26 cellular contexts compared by ENCODE assay signal in genomic region chr3:150399060-150399459, GRCh38.
"Had no signal": no experiment of that assay in that cellular context is flagged by ENCODE, and none has a peak within 500 bp of the region (broad histone marks: within the 10 kb centered on the region; RNA-seq: fewer than 3 reads in every experiment).

No MANE protein-coding gene starts in this region.

- H3K27ac Mint-ChIP-seq: mesothelial cell of epicardium; natural killer cell; nephron progenitor cell; progenitor cell of endocrine pancreas; stimulated activated effector memory CD8-positive, alpha-beta T cell treated with anti-CD3 and anti-CD28 coated beads, Interleukin-12 subunit alpha, Interleukin-12 subunit beta, amount 100 ng/mL, for 72 hours; stimulated activated naive CD8-positive, alpha-beta T cell treated with anti-CD3 and anti-CD28 coated beads, Interleukin-15, Interleukin-2, amounts not matched to agents 100 ng/mL and 50 ng/mL, for 24 hours had no signal

- H3K4me1 ChIP-seq: left lung, lower lobe of right lung, spleen, upper lobe of right lung, uterus had no signal

- H3K4me3 Mint-ChIP-seq: mesothelial cell of epicardium; naive B cell; natural killer cell; nephron progenitor cell; stimulated activated effector memory CD8-positive, alpha-beta T cell treated with anti-CD3 and anti-CD28 coated beads, Interleukin-12 subunit alpha, Interleukin-12 subunit beta, amount 100 ng/mL, for 72 hours; stimulated activated naive CD8-positive, alpha-beta T cell treated with anti-CD3 and anti-CD28 coated beads, Interleukin-15, Interleukin-2, amounts not matched to agents 100 ng/mL and 50 ng/mL, for 24 hours had no signal

- H3K9me3 ChIP-seq: left lung, lower lobe of right lung, ovary, spleen, suprapubic skin, thoracic aorta, tibial artery, upper lobe of right lung, uterus had no signal

- H3K36me3 Mint-ChIP-seq: mesothelial cell of epicardium; naive B cell; natural killer cell; stimulated activated effector memory CD8-positive, alpha-beta T cell treated with anti-CD3 and anti-CD28 coated beads, Interleukin-12 subunit alpha, Interleukin-12 subunit beta, amount 100 ng/mL, for 72 hours had no signal

- H3K27me3 ChIP-seq: left lung, ovary, spleen, suprapubic skin, tibial artery, upper lobe of right lung, uterus had no signal

- DNase-seq: hypothalamus; left colon; left lung; lower lobe of right lung; mammary epithelial cell; mesenchymal stem cell; naive B cell; natural killer cell; nephron progenitor cell; ovary; right cardiac atrium; small intestine; spleen; stimulated activated CD4-positive, alpha-beta T cell treated with anti-CD3 and anti-CD28 coated beads, Interleukin-4, amount 100 ng/mL, for 24 hours; stimulated activated naive CD4-positive, alpha-beta T cell; tibial artery; trophoblast cell; upper lobe of right lung; uterus had no signal

- H3K4me1 Mint-ChIP-seq: naive B cell; natural killer cell; stimulated activated effector memory CD8-positive, alpha-beta T cell treated with anti-CD3 and anti-CD28 coated beads, Interleukin-12 subunit alpha, Interleukin-12 subunit beta, amount 100 ng/mL, for 72 hours had no signal

- H3K9me3 Mint-ChIP-seq: mesothelial cell of epicardium; naive B cell; natural killer cell; nephron progenitor cell; stimulated activated effector memory CD8-positive, alpha-beta T cell treated with anti-CD3 and anti-CD28 coated beads, Interleukin-12 subunit alpha, Interleukin-12 subunit beta, amount 100 ng/mL, for 72 hours; stimulated activated naive CD8-positive, alpha-beta T cell treated with anti-CD3 and anti-CD28 coated beads, Interleukin-15, Interleukin-2, amounts not matched to agents 100 ng/mL and 50 ng/mL, for 24 hours had no signal

- H3K27ac ChIP-seq: left lung, lower lobe of right lung, ovary, spleen, suprapubic skin, thoracic aorta, tibial artery, upper lobe of right lung, uterus had no signal

- ATAC-seq: left colon; left lung; lower lobe of right lung; natural killer cell; right cardiac atrium; sciatic nerve; stimulated activated effector memory CD8-positive, alpha-beta T cell treated with anti-CD3 and anti-CD28 coated beads, Interleukin-12 subunit alpha, Interleukin-12 subunit beta, amount 100 ng/mL, for 72 hours; upper lobe of right lung had no signal

- H3K27me3 Mint-ChIP-seq: naive B cell; progenitor cell of endocrine pancreas; stimulated activated naive CD8-positive, alpha-beta T cell treated with anti-CD3 and anti-CD28 coated beads, Interleukin-15, Interleukin-2, amounts not matched to agents 100 ng/mL and 50 ng/mL, for 24 hours had no signal

- H3K4me3 ChIP-seq: left lung, lower lobe of right lung, ovary, spleen, suprapubic skin, thoracic aorta, tibial artery, upper lobe of right lung, uterus had no signal

- H3K36me3 ChIP-seq: left lung, lower lobe of right lung, ovary, spleen, suprapubic skin, thoracic aorta, tibial artery, upper lobe of right lung, uterus had no signal
